ENCODE assay signal across 10 cellular contexts in the genomic region with DNA sequence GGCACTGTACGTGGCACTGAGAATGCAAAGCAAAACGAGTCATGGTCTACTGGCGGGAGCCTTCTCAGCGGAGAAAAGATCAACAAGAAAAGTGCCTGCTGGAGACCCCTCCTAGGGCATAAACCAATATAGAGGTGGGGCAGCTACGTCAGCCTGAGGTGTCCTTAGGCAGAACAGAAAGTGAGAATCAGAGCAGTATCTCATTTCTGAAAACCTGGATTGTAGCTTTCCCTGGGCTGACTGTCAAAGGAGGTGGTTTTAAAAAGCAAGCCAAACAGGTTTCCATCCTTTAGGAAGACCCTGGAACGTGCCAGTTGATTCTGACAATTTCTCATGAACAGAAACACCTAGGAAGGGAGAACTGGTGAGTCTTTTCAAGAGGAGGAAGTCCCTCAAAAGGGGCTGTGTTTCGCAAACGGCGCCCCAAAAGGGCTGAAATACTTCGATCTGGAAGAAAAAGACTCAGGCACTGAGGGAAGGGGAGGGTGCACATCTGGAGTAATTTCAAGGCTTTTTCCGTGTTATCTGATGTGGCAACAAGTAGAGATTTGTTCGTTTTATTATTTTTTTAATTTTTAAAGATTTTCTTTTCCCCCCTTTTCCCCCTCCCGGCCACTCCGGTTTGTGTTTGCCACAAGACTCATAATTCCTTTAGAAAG. TPM values are rescaled to one million over a fixed set of nuclear protein-coding genes. Genes with fewer than 3 reads are reported as not detected.
DNase-seq lines count a peak whose midpoint lies in the region; ATAC-seq and TF ChIP-seq lines count a peak whose summit lies in the region.
"Not testable (repeated sequence)": the region's sequence is repeated elsewhere in the genome, so short reads cannot be mapped to it uniquely, and the experiment has no call there.
"Had no signal": no experiment of that assay in that cellular context is flagged by ENCODE, and none has a peak within 500 bp of the region (broad histone marks: within the 10 kb centered on the region; RNA-seq: fewer than 3 reads in every experiment).

No MANE protein-coding gene starts in this region.

- H3K4me3 ChIP-seq in BLaER1 (peak overlapping the region; percentile 56), HCT116 (replicated peaks in 1 of 2; ENCODE audit: low read depth in 1 of 2, low read length in 2 of 2) (peak overlapping the region; percentile 38 to 51)
- peak overlapping the region; percentile 68 for H3K4me3 ChIP-seq in naive thymus-derived CD4-positive, alpha-beta T cell (ENCODE audit: low read length)

- H3K9ac ChIP-seq in BLaER1 = not testable (repeated sequence)
- H3K9ac ChIP-seq in HCT116 (ENCODE audit: low read length) = peak overlapping the region; percentile 32; the same call in 1 of the 2 replicates

- BruUV-seq in HCT116 (replicated peaks; lab: Mats Ljungman, UMichigan) = TSS peak; percentile 86
- not testable (repeated sequence) for BruUV-seq in MCF 10A (replicated peaks; lab: Mats Ljungman, UMichigan)

- H3K9me3 Mint-ChIP-seq in activated CD8-positive, alpha-beta memory T cell treated with anti-CD3 and anti-CD28 coated beads, Interleukin-2, amount 10 ng/mL, durations not matched to agents 7 days and 5 days (ENCODE audit: low read depth); MCF 10A (ENCODE audit: unreplicated experiment); naive thymus-derived CD4-positive, alpha-beta T cell: not testable (repeated sequence)

- peak overlapping the region; percentile 92 for H3K27ac Mint-ChIP-seq in activated CD8-positive, alpha-beta memory T cell treated with anti-CD3 and anti-CD28 coated beads, Interleukin-2, amount 10 ng/mL, durations not matched to agents 7 days and 5 days
- H3K27ac Mint-ChIP-seq in MCF 10A (ENCODE audit: low read depth, unreplicated experiment) = not testable (repeated sequence)
- H3K27ac Mint-ChIP-seq in naive thymus-derived CD4-positive, alpha-beta T cell = peak overlapping the region; percentile 87 to 98 (median 93)

- not testable (repeated sequence) for H3K27me3 ChIP-seq in BLaER1; HCT116 (ENCODE audit: insufficient read depth, low read length); naive thymus-derived CD4-positive, alpha-beta T cell (ENCODE audit: control insufficient read depth in 2 of 2, insufficient read depth in 2 of 2, low read length in 2 of 2)

- H3K4me1 Mint-ChIP-seq in activated CD8-positive, alpha-beta memory T cell treated with anti-CD3 and anti-CD28 coated beads, Interleukin-2, amount 10 ng/mL, durations not matched to agents 7 days and 5 days; MCF 10A (ENCODE audit: insufficient read depth, unreplicated experiment); naive thymus-derived CD4-positive, alpha-beta T cell: not testable (repeated sequence)

- H3K9me3 ChIP-seq in BLaER1; HCT116 (ENCODE audit: control insufficient read depth in 1 of 2, insufficient read depth in 1 of 2, low read depth in 1 of 2, low read length in 2 of 2); naive thymus-derived CD4-positive, alpha-beta T cell (ENCODE audit: control insufficient read depth in 2 of 3, low read length in 3 of 3): not testable (repeated sequence)

- intact Hi-C loops in HCT116 (cut with micrococcal nuclease); MCF 10A (cut with micrococcal nuclease); naive thymus-derived CD4-positive, alpha-beta T cell (cut with micrococcal nuclease): not testable (repeated sequence)

- not testable (repeated sequence) for TF ChIP-seq POLR2A in HCT116 (IDR thresholded peaks at IDR 0.05; ENCODE audit: borderline replicate concordance, extremely low read depth, insufficient read depth, insufficient read length)

- not testable (repeated sequence) for H3K36me3 Mint-ChIP-seq in activated CD8-positive, alpha-beta memory T cell treated with anti-CD3 and anti-CD28 coated beads, Interleukin-2, amount 10 ng/mL, durations not matched to agents 7 days and 5 days; MCF 10A (ENCODE audit: insufficient read depth, unreplicated experiment); naive thymus-derived CD4-positive, alpha-beta T cell

- H3K9me2 ChIP-seq in HCT116 (ENCODE audit: insufficient read depth) = not testable (repeated sequence)

- not testable (repeated sequence) for TF ChIP-seq CTCF in HCT116 (IDR thresholded peaks at IDR 0.05 in 2 of 3, conservative IDR thresholded peaks at IDR 0.05 in 1 of 3; ENCODE audit: borderline replicate concordance in 1 of 3, insufficient read depth in 1 of 3, low read depth in 2 of 3, low read length in 2 of 3); MCF 10A (IDR thresholded peaks at IDR 0.05; ENCODE audit: unreplicated experiment)

- H2AFZ ChIP-seq in HCT116 (ENCODE audit: low read depth, low read length, poor library complexity, severe bottlenecking) = not testable (repeated sequence)

- not testable (repeated sequence) for H3K36me3 ChIP-seq in BLaER1; HCT116 (ENCODE audit: control insufficient read depth in 1 of 2, insufficient read depth in 2 of 2, low read length in 2 of 2); naive thymus-derived CD4-positive, alpha-beta T cell (ENCODE audit: control insufficient read depth in 2 of 3, insufficient read depth in 3 of 3, low read length in 3 of 3)

- peak overlapping the region; percentile 81 for H3K4me3 Mint-ChIP-seq in activated CD8-positive, alpha-beta memory T cell treated with anti-CD3 and anti-CD28 coated beads, Interleukin-2, amount 10 ng/mL, durations not matched to agents 7 days and 5 days
- H3K4me3 Mint-ChIP-seq in MCF 10A (ENCODE audit: unreplicated experiment) = peak overlapping the region; percentile 31
- H3K4me3 Mint-ChIP-seq in naive thymus-derived CD4-positive, alpha-beta T cell = peak overlapping the region; percentile 82 to 96 (median 90)

- H3K27me3 Mint-ChIP-seq in activated CD8-positive, alpha-beta memory T cell treated with anti-CD3 and anti-CD28 coated beads, Interleukin-2, amount 10 ng/mL, durations not matched to agents 7 days and 5 days; MCF 10A (ENCODE audit: insufficient read depth, unreplicated experiment); naive thymus-derived CD4-positive, alpha-beta T cell: not testable (repeated sequence)

- peak overlapping the region; percentile 62 for H3K4me2 ChIP-seq in BLaER1
- peak overlapping the region; percentile 69 for H3K4me2 ChIP-seq in HCT116 (ENCODE audit: low read length)

- H3K4me1 ChIP-seq in BLaER1; HCT116 (ENCODE audit: control insufficient read depth in 1 of 2, insufficient read depth in 2 of 2, low read length in 2 of 2); naive thymus-derived CD4-positive, alpha-beta T cell (ENCODE audit: control insufficient read depth in 2 of 2, insufficient read depth in 2 of 2, low read length in 2 of 2): not testable (repeated sequence)

- DNase-seq in HCT116 (ENCODE audit: low read depth, low spot score); MCF 10A (ENCODE audit: unreplicated experiment): not testable (repeated sequence)
- DNase-seq in RPMI8226 (peak; percentile 3), fibroblast of peridontal ligament (ENCODE audit: extremely low read depth) (peak; percentile 0)
- peak; percentile 43 for DNase-seq in activated CD8-positive, alpha-beta memory T cell treated with anti-CD3 and anti-CD28 coated beads, Interleukin-2, amount 10 ng/mL, durations not matched to agents 7 days and 5 days
- DNase-seq in naive thymus-derived CD4-positive, alpha-beta T cell = peak in 7 of 9 donors; percentile 44 to 60 (median 50)
- peak; percentile 24 for DNase-seq in stimulated activated CD8-positive, alpha-beta memory T cell treated with anti-CD3 and anti-CD28 coated beads, Interleukin-4, amount 100 ng/mL, for 48 hours

- not testable (repeated sequence) for H3K27ac ChIP-seq in BLaER1; HCT116 (ENCODE audit: low read depth, low read length)
- H3K27ac ChIP-seq in naive thymus-derived CD4-positive, alpha-beta T cell (ENCODE audit: low read depth, low read length) = peak overlapping the region; percentile 83

- CTCF ChIA-PET in HCT116 (lab: Charles Lee); activated CD8-positive, alpha-beta memory T cell treated with anti-CD3 and anti-CD28 coated beads, Interleukin-2, amount 10 ng/mL, durations not matched to agents 7 days and 5 days (lab: Charles Lee); MCF 10A (lab: Yijun Ruan, JAX); naive thymus-derived CD4-positive, alpha-beta T cell (lab: Charles Lee): not testable (repeated sequence)

- POLR2A ChIA-PET in HCT116 (lab: Charles Lee); MCF 10A (lab: Yijun Ruan, JAX); naive thymus-derived CD4-positive, alpha-beta T cell (lab: Charles Lee): not testable (repeated sequence)

- not testable (repeated sequence) for TF ChIP-seq RAD21 in HCT116 (IDR thresholded peaks at IDR 0.05; ENCODE audit: low read depth)

- H3K79me2 ChIP-seq in HCT116 (ENCODE audit: insufficient read depth, low read length) = not testable (repeated sequence)

- H4K20me1 ChIP-seq in BLaER1; HCT116 (ENCODE audit: insufficient read depth): not testable (repeated sequence)

- ATAC-seq in HCT116; activated CD8-positive, alpha-beta memory T cell treated with anti-CD3 and anti-CD28 coated beads, Interleukin-2, amount 10 ng/mL, durations not matched to agents 7 days and 5 days; naive thymus-derived CD4-positive, alpha-beta T cell: not testable (repeated sequence)

- RAD21 ChIA-PET in HCT116 (lab: Charles Lee; ENCODE audit: low non-redundant PET in 1 of 2, low total read pairs in 2 of 2, uncharacterized antibody in 2 of 2, unreplicated experiment in 2 of 2) = not testable (repeated sequence)

RNA-seq across cellular contexts. Expression of a gene that starts 22.5 kb away (rescaled TPM):
- total RNA-seq in HCT116 (2021; ENCODE audit: unreplicated experiment) (not detected), MCF 10A (2022) (not detected in 2 replicates)
- polyA plus RNA-seq in HCT116 (2012) = not detected in 2 replicates
- 1 to 10 TPM in 1 of 2 experiments, under 1 TPM in 1; 0.84 to 1.8 TPM for total RNA-seq in activated CD8-positive, alpha-beta memory T cell treated with anti-CD3 and anti-CD28 coated beads, Interleukin-2, amount 10 ng/mL, durations not matched to agents 7 days and 5 days
- total RNA-seq in naive thymus-derived CD4-positive, alpha-beta T cell = 1 to 10 TPM in 2 of 5 experiments, not detected in 3; 2.0 to 2.4 TPM
- polyA plus RNA-seq in naive thymus-derived CD4-positive, alpha-beta T cell = not detected
- total RNA-seq: A172, pulmonary artery endothelial cell had no signal

Comparison
In these comparisons a context has a peak if more than half of its experiments do, and no peak if none do; other contexts are left out.
1. H3K4me3 Mint-ChIP-seq: peak in every context shown above with its lines; median percentile 90 in naive thymus-derived CD4-positive, alpha-beta T cell; 81 in activated CD8-positive, alpha-beta memory T cell treated with anti-CD3 and anti-CD28 coated beads, Interleukin-2, amount 10 ng/mL, durations not matched to agents 7 days and 5 days; 31 in MCF 10A.